In genomic region chr2:127342101-127342500, GRCh38 we compare ENCODE assay signal across 1 cellular context.
TF ChIP-seq lines count a peak whose summit lies in the region.

No MANE protein-coding gene starts in this region.

TF ChIP-seq in HEK293, 187 proteins besides CTCF, POLR2A, EP300 and RAD21 (continued from another document):
- TF ChIP-seq, protein P1, sequence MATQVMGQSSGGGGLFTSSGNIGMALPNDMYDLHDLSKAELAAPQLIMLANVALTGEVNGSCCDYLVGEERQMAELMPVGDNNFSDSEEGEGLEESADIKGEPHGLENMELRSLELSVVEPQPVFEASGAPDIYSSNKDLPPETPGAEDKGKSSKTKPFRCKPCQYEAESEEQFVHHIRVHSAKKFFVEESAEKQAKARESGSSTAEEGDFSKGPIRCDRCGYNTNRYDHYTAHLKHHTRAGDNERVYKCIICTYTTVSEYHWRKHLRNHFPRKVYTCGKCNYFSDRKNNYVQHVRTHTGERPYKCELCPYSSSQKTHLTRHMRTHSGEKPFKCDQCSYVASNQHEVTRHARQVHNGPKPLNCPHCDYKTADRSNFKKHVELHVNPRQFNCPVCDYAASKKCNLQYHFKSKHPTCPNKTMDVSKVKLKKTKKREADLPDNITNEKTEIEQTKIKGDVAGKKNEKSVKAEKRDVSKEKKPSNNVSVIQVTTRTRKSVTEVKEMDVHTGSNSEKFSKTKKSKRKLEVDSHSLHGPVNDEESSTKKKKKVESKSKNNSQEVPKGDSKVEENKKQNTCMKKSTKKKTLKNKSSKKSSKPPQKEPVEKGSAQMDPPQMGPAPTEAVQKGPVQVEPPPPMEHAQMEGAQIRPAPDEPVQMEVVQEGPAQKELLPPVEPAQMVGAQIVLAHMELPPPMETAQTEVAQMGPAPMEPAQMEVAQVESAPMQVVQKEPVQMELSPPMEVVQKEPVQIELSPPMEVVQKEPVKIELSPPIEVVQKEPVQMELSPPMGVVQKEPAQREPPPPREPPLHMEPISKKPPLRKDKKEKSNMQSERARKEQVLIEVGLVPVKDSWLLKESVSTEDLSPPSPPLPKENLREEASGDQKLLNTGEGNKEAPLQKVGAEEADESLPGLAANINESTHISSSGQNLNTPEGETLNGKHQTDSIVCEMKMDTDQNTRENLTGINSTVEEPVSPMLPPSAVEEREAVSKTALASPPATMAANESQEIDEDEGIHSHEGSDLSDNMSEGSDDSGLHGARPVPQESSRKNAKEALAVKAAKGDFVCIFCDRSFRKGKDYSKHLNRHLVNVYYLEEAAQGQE (tag by site-specific recombination; IDR thresholded peaks at IDR 0.05): no peak
- no peak for TF ChIP-seq ZNF747 (tag by site-specific recombination; IDR thresholded peaks at IDR 0.05)
- peak; percentile 33; the same call in 1 of the 2 replicates for TF ChIP-seq ZSCAN4 (tag by site-specific recombination; IDR thresholded peaks at IDR 0.05)
- TF ChIP-seq PRDM1 (tag by site-specific recombination; IDR thresholded peaks at IDR 0.05): peak; percentile 65; the same call in 1 of the 2 replicates
